8 cellular contexts compared by ENCODE assay signal in genomic region chr12:31715283-31715825, GRCh38. TPM values are rescaled to one million over a fixed set of nuclear protein-coding genes. Genes with fewer than 3 reads are reported as not detected.
DNase-seq lines count a peak whose midpoint lies in the region; ATAC-seq and TF ChIP-seq lines count a peak whose summit lies in the region.

No MANE protein-coding gene starts in this region.

- POLR2A ChIA-PET in GM10248 (lab: Yijun Ruan, JAX), result interaction anchor here (0.6 to 1.3 kb wide), 2 partner anchors 14 to 345 kb away, joined by 5 to 7 read pairs; partner anchors contain the start of gene AMN1

- intact Hi-C loops in transverse colon (cut with DNase I; ENCODE audit: low total_unique reads), result no loop called here

- H3K4me2 ChIP-seq in fibroblast of lung (ENCODE audit: extremely low read depth, insufficient read depth, low read length), result no peak overlapping the region

- TF ChIP-seq EP300 in transverse colon (IDR thresholded peaks at IDR 0.05; ENCODE audit: low read depth), result no peak

- no peaks in the 10 kb centered on the region for H3K9me3 ChIP-seq in fibroblast of lung (ENCODE audit: control insufficient read depth, insufficient read depth, low read depth, low read length)
- no peaks in the 10 kb centered on the region for H3K9me3 ChIP-seq in transverse colon

- H3K27me3 ChIP-seq in fibroblast of lung (ENCODE audit: control insufficient read depth, insufficient read depth, low read length), result no peaks in the 10 kb centered on the region
- no peaks in the 10 kb centered on the region for H3K27me3 ChIP-seq in transverse colon

- H2AFZ ChIP-seq in fibroblast of lung (ENCODE audit: low read length), result no peak overlapping the region

- ATAC-seq in GM21529 (IDR thresholded peaks at IDR 0.05; ENCODE audit: unreplicated experiment), result peak; percentile 95
- no peak for ATAC-seq in activated CD4-positive, CD25-positive, alpha-beta regulatory T cell treated with anti-CD3 and anti-CD28 coated beads, Interleukin-2, amount 50 U/mL, for 24 hours

- 68 to 89% methylated on average over 4 to 5 of the region's 5 CpGs for WGBS in transverse colon (ENCODE audit: low coverage in 1 of 2), 2 donors

- in situ Hi-C loops in transverse colon (cut with MboI; ENCODE audit: low pct_ligation_motif_present in 1 of 4, low pct_unique_long_range_greater_than_20kb in 1 of 4, low sequenced_read_pairs in 3 of 4), result no loop called here

- H3K4me1 ChIP-seq in fibroblast of lung (ENCODE audit: control insufficient read depth, extremely low read depth, insufficient read depth, low read length) (no peaks in the 10 kb centered on the region), transverse colon (no peaks in the 10 kb centered on the region)

- H3K9ac ChIP-seq in fibroblast of lung (ENCODE audit: insufficient read depth, low read length), result no peak overlapping the region

- no peaks in the 10 kb centered on the region for H4K20me1 ChIP-seq in fibroblast of lung (ENCODE audit: control insufficient read depth, extremely low read depth, insufficient read depth, low read length)

- TF ChIP-seq POLR2A in transverse colon (IDR thresholded peaks at IDR 0.05), result no peak

- H3K4me3 ChIP-seq in fibroblast of lung (replicated peaks in 1 of 4; ENCODE audit: control extremely low read depth in 1 of 4, insufficient read depth in 1 of 4, low read depth in 3 of 4, low read length in 4 of 4) (no peak overlapping the region), transverse colon (no peak overlapping the region)

- no peaks in the 10 kb centered on the region for H3K79me2 ChIP-seq in fibroblast of lung (ENCODE audit: control insufficient read depth, insufficient read depth, low read length)

- CTCF ChIA-PET in GM10248 (lab: Yijun Ruan, JAX), result interaction anchor here (0.7 to 3.3 kb wide), 11 partner anchors 9 to 444 kb away, joined by 3 to 14 read pairs (median 3); partner anchors contain the start of gene AMN1

- no peaks in the 10 kb centered on the region for H3K36me3 ChIP-seq in fibroblast of lung (ENCODE audit: control insufficient read depth, insufficient read depth, low read length)
- no peaks in the 10 kb centered on the region for H3K36me3 ChIP-seq in transverse colon

- H3K27ac ChIP-seq in fibroblast of lung (ENCODE audit: insufficient read depth, low read length), result no peak overlapping the region
- peak overlapping the region; percentile 1 to 25 (median 16) for H3K27ac ChIP-seq in transverse colon

- DNase-seq in GM10248 (ENCODE audit: extremely low spot score) (peak; percentile 49), NCI-H2029 (lab: John Stamatoyannopoulos, UW) (peak; percentile 45), fibroblast of lung (ENCODE audit: low read depth in 2 of 2) (peak; percentile 2 to 62), transverse colon (no peak), NCI-H510A treated with DMSO at 0.1 percent for 48 hours (lab: John Stamatoyannopoulos, UW) (no peak), NCI-H345 treated with DMSO at 0.1 percent for 48 hours (lab: John Stamatoyannopoulos, UW; ENCODE audit: unreplicated experiment) (no peak)

- TF ChIP-seq CTCF in GM10248 (IDR thresholded peaks at IDR 0.05; ENCODE audit: control extremely low read depth, extremely low read depth, low read depth, missing control alignments) (no peak), fibroblast of lung (conservative IDR thresholded peaks at IDR 0.05 in 1 of 2, IDR thresholded peaks at IDR 0.05 in 1 of 2; ENCODE audit: low read depth in 1 of 2, low read length in 2 of 2) (no peak), transverse colon (IDR thresholded peaks at IDR 0.05) (no peak)

RNA-seq across cellular contexts. Expression of gene AMN1, which starts 13.5 kb away (rescaled TPM):
- total RNA-seq in fibroblast of lung, result 4.9 and 9.1 TPM in 2 replicates
- 6.8 and 10.4 TPM in 2 replicates for polyA plus RNA-seq in fibroblast of lung
- 3.4 and 5.4 TPM in 2 replicates for polyA plus RNA-seq in fibroblast of lung (2012)
- not detected in 2 replicates for polyA minus RNA-seq in fibroblast of lung (ENCODE audit: low replicate concordance)
- 10 to 100 TPM in 1 of 4 donors, 1 to 10 TPM in 2, not detected in 1; 5.7 to 10.5 (median 8.7) TPM for total RNA-seq in transverse colon

RNA-seq across cellular contexts. Expression of gene ETFBKMT, which starts 55.9 kb away (rescaled TPM):
- total RNA-seq in fibroblast of lung (4.4 and 6.1 TPM in 2 replicates), transverse colon (1 to 10 TPM in 3 of 4 donors, under 1 TPM in 1; 0.40 to 3.8 (median 3.1) TPM)
- polyA plus RNA-seq in fibroblast of lung, result 1.9 and 2.8 TPM in 2 replicates
- polyA plus RNA-seq in fibroblast of lung (2012), result 1.5 and 2.2 TPM in 2 replicates
- 0.90 and 1.5 TPM in 2 replicates for polyA minus RNA-seq in fibroblast of lung (ENCODE audit: low replicate concordance)

Comparison
In these comparisons a context has a peak if more than half of its experiments do, and no peak if none do; other contexts are left out.
1. DNase-seq: peak in GM10248 (single experiment), NCI-H2029 (single experiment) and fibroblast of lung (2 of 2); none in transverse colon (single experiment), NCI-H510A treated with DMSO at 0.1 percent for 48 hours (single experiment) and NCI-H345 treated with DMSO at 0.1 percent for 48 hours (single experiment).